Comparison of ENCODE assay signal across 1 cellular context in genomic region chr19:54457773-54458647, GRCh38.
A peak's percentile ranks its signal among the peaks of the same experiment; 100 is the strongest.
TF ChIP-seq lines count a peak whose summit lies in the region.

No MANE protein-coding gene starts in this region.

TF ChIP-seq in HEK293, 187 proteins besides CTCF, POLR2A, EP300 and RAD21:
- 0 out of 2 replicates have a peak, but pooled peaks have one; percentile 15 for TF ChIP-seq PATZ1 (tag by site-specific recombination; IDR thresholded peaks at IDR 0.05)
- no peak for TF ChIP-seq ZNF184 (tag by site-specific recombination; IDR thresholded peaks at IDR 0.05)
- no peak for TF ChIP-seq ZBTB26 (tag by site-specific recombination; optimal IDR thresholded peaks at IDR 0.05)
- no peak for TF ChIP-seq ZNF792 (tag by site-specific recombination; IDR thresholded peaks at IDR 0.05)
- TF ChIP-seq ZNF639 (tag by site-specific recombination; IDR thresholded peaks at IDR 0.05), result no peak
- TF ChIP-seq ZNF146 (tag by site-specific recombination; IDR thresholded peaks at IDR 0.05), result no peak
